Comparison of ENCODE assay signal across 9 cellular contexts in genomic region chr6:43269273-43270007, GRCh38. TPM values are rescaled to one million over a fixed set of nuclear protein-coding genes. Genes with fewer than 3 reads are reported as not detected.
A peak's percentile ranks its signal among the peaks of the same experiment; 100 is the strongest.
DNase-seq lines count a peak whose midpoint lies in the region; ATAC-seq and TF ChIP-seq lines count a peak whose summit lies in the region.
"Had no signal": no experiment of that assay in that cellular context is flagged by ENCODE, and none has a peak within 500 bp of the region (broad histone marks: within the 10 kb centered on the region; RNA-seq: fewer than 3 reads in every experiment).

No MANE protein-coding gene starts in this region.

- DNase-seq in Karpas-422 (peak; percentile 63), left cardiac atrium (no peak), smooth muscle cell (lab: John Stamatoyannopoulos, UW; ENCODE audit: unreplicated experiment) (no peak), EL (no peak), islet precursor cell (no peak)
- peak; percentile 50 to 53 for DNase-seq in activated T-cell treated with anti-CD3 and anti-CD28 coated beads, Interleukin-2, amount 50 U/mL, for 72 hours

- peaks cover 12% of the 10 kb centered on the region for H3K4me1 Mint-ChIP-seq in activated T-cell treated with anti-CD3 and anti-CD28 coated beads, Interleukin-2, amount 50 U/mL, for 72 hours (ENCODE audit: low read depth)

- H3K9me2 ChIP-seq in Karpas-422 (replicated peaks; ENCODE audit: insufficient read depth, low read length) = no peaks in the 10 kb centered on the region

- no peaks in the 10 kb centered on the region for H3K9me3 ChIP-seq in Karpas-422 (ENCODE audit: low read length)
- H3K9me3 ChIP-seq in smooth muscle cell (replicated peaks; ENCODE audit: low read depth) = no peaks in the 10 kb centered on the region

- H3K27ac ChIP-seq in Karpas-422 (ENCODE audit: low read length) (no peak overlapping the region), smooth muscle cell (ENCODE audit: low read depth) (no peak overlapping the region)

- H3K36me3 ChIP-seq in Karpas-422 (ENCODE audit: insufficient read depth, low read length) = no peaks in the 10 kb centered on the region
- H3K36me3 ChIP-seq in smooth muscle cell (ENCODE audit: low read depth) = no peaks in the 10 kb centered on the region

- ATAC-seq in activated T-cell treated with anti-CD3 and anti-CD28 coated beads, Interleukin-2, amount 50 U/mL, for 72 hours (replicated peaks in 1 of 2) = peak; percentile 72 to 76
- ATAC-seq in left cardiac atrium (peak; percentile 27 to 73), GM21367 (IDR thresholded peaks at IDR 0.05; ENCODE audit: unreplicated experiment) (no peak), HG03095 (IDR thresholded peaks at IDR 0.05; ENCODE audit: unreplicated experiment) (no peak)

- TF ChIP-seq CTCF in smooth muscle cell (IDR thresholded peaks at IDR 0.05; ENCODE audit: borderline replicate concordance, insufficient read depth, poor library complexity, severe bottlenecking) = no peak

- H3K79me2 ChIP-seq in Karpas-422 (ENCODE audit: low read length) (no peaks in the 10 kb centered on the region), smooth muscle cell (ENCODE audit: low read depth) (no peaks in the 10 kb centered on the region)

- H3F3A ChIP-seq in smooth muscle cell (ENCODE audit: low read depth) = no peaks in the 10 kb centered on the region

- peaks cover 30% of the 10 kb centered on the region for H3K4me1 ChIP-seq in Karpas-422 (ENCODE audit: low read length)
- peaks cover 10% of the 10 kb centered on the region for H3K4me1 ChIP-seq in smooth muscle cell (ENCODE audit: low read depth)

- H3K9me3 Mint-ChIP-seq in activated T-cell treated with anti-CD3 and anti-CD28 coated beads, Interleukin-2, amount 50 U/mL, for 72 hours = no peaks in the 10 kb centered on the region

- H3K4me3 ChIP-seq in Karpas-422 (ENCODE audit: low read length) (peak overlapping the region; percentile 46), smooth muscle cell (peak overlapping the region; percentile 41)

- H2AFZ ChIP-seq in Karpas-422 (ENCODE audit: low read length) (peak overlapping the region; percentile 11; the same call in 1 of the 2 replicates), smooth muscle cell (ENCODE audit: low read depth) (peak overlapping the region; percentile 55)

- no peak overlapping the region for H3K27ac Mint-ChIP-seq in activated T-cell treated with anti-CD3 and anti-CD28 coated beads, Interleukin-2, amount 50 U/mL, for 72 hours

- H3K27me3 Mint-ChIP-seq in activated T-cell treated with anti-CD3 and anti-CD28 coated beads, Interleukin-2, amount 50 U/mL, for 72 hours (ENCODE audit: low read depth) = peaks cover 25% of the 10 kb centered on the region

- intact Hi-C loops in left cardiac atrium (cut with DNase I) = loop anchor here in 1 of 2 donors (10.0 kb wide), 1 partner anchor 225 kb away; no protein-coding TSS in a partner anchor

- H4K20me1 ChIP-seq in Karpas-422 (ENCODE audit: insufficient read depth, low read depth, low read length) (no peaks in the 10 kb centered on the region), smooth muscle cell (ENCODE audit: low read depth) (no peaks in the 10 kb centered on the region)

- peak overlapping the region; percentile 72 for H3K4me3 Mint-ChIP-seq in activated T-cell treated with anti-CD3 and anti-CD28 coated beads, Interleukin-2, amount 50 U/mL, for 72 hours

- H3K4me2 ChIP-seq in Karpas-422 (ENCODE audit: low read depth, low read length, poor library complexity, severe bottlenecking) = peak overlapping the region; percentile 68
- peak overlapping the region; percentile 83 for H3K4me2 ChIP-seq in smooth muscle cell

- no peaks in the 10 kb centered on the region for H3K36me3 Mint-ChIP-seq in activated T-cell treated with anti-CD3 and anti-CD28 coated beads, Interleukin-2, amount 50 U/mL, for 72 hours (ENCODE audit: insufficient read depth in 2 of 2)

- H3K9ac ChIP-seq in Karpas-422 (ENCODE audit: low read length) (peak overlapping the region; percentile 47), smooth muscle cell (ENCODE audit: low read depth) (no peak overlapping the region)

- H3K27me3 ChIP-seq in Karpas-422 (ENCODE audit: low read length) (no peaks in the 10 kb centered on the region), smooth muscle cell (ENCODE audit: low read depth) (peaks cover 22% of the 10 kb centered on the region)

- WGBS in smooth muscle cell (ENCODE audit: low lambda C conversion rate) = 10% methylated on average over 38 of the region's 44 CpGs

RNA-seq across cellular contexts. Expression of gene TTBK1, which starts 26.2 kb away (rescaled TPM):
- 0.34 and 1.2 TPM in 2 replicates for total RNA-seq in Karpas-422 (2014; rRNA removed; shearing (Covaris generic); ENCODE audit: low replicate concordance)
- 1 to 10 TPM; 1.1 to 1.2 TPM for total RNA-seq in activated T-cell treated with anti-CD3 and anti-CD28 coated beads, Interleukin-2, amount 50 U/mL, for 72 hours
- under 1 TPM; 0.13 to 0.24 TPM for total RNA-seq in left cardiac atrium
- not detected in 2 replicates for total RNA-seq in smooth muscle cell
- polyA plus RNA-seq in smooth muscle cell = 0.17 TPM in 1 of 2 replicates, not detected in the other
- total RNA-seq: RPMI7951 had no signal

RNA-seq across cellular contexts. Expression of gene SLC22A7, which starts 28.6 kb away (rescaled TPM):
- total RNA-seq in Karpas-422 (2014; rRNA removed; shearing (Covaris generic); ENCODE audit: low replicate concordance) = not detected in 2 replicates
- total RNA-seq in activated T-cell treated with anti-CD3 and anti-CD28 coated beads, Interleukin-2, amount 50 U/mL, for 72 hours = not detected
- total RNA-seq in left cardiac atrium (not detected), smooth muscle cell (not detected in 2 replicates)
- not detected in 2 replicates for polyA plus RNA-seq in smooth muscle cell
- total RNA-seq: RPMI7951 had no signal

RNA-seq across cellular contexts. Expression of gene CRIP3, which starts 39.2 kb away (rescaled TPM):
- 55.0 and 56.8 TPM in 2 replicates for total RNA-seq in Karpas-422 (2014; rRNA removed; shearing (Covaris generic); ENCODE audit: low replicate concordance)
- total RNA-seq in activated T-cell treated with anti-CD3 and anti-CD28 coated beads, Interleukin-2, amount 50 U/mL, for 72 hours = under 1 TPM; 0.82 to 0.90 TPM
- total RNA-seq in left cardiac atrium (1 to 10 TPM in 1 of 2 donors, under 1 TPM in 1; 0.85 to 1.5 TPM), smooth muscle cell (not detected in 2 replicates)
- 0.44 TPM in 1 of 2 replicates, not detected in the other for polyA plus RNA-seq in smooth muscle cell
- total RNA-seq: RPMI7951 had no signal

RNA-seq across cellular contexts. Expression of gene DNPH1, which starts 40.2 kb away (rescaled TPM):
- 59.0 and 157 TPM in 2 replicates for total RNA-seq in Karpas-422 (2014; rRNA removed; shearing (Covaris generic); ENCODE audit: low replicate concordance)
- 10 to 100 TPM; 38.3 to 42.3 TPM for total RNA-seq in activated T-cell treated with anti-CD3 and anti-CD28 coated beads, Interleukin-2, amount 50 U/mL, for 72 hours
- 10 to 100 TPM; 22.7 to 35.4 TPM for total RNA-seq in left cardiac atrium
- total RNA-seq in smooth muscle cell = 18.4 and 33.8 TPM in 2 replicates
- 82.1 and 82.4 TPM in 2 replicates for polyA plus RNA-seq in smooth muscle cell

Comparison
In these comparisons a context has a peak if more than half of its experiments do, and no peak if none do; other contexts are left out.
1. DNase-seq: peak in Karpas-422 (single experiment) and activated T-cell treated with anti-CD3 and anti-CD28 coated beads, Interleukin-2, amount 50 U/mL, for 72 hours (2 of 2); none in left cardiac atrium (single experiment), smooth muscle cell (single experiment), EL (single experiment) and islet precursor cell (single experiment).
2. ATAC-seq: peak in activated T-cell treated with anti-CD3 and anti-CD28 coated beads, Interleukin-2, amount 50 U/mL, for 72 hours (2 of 2) and left cardiac atrium (2 of 2); none in GM21367 (single experiment) and HG03095 (single experiment).
3. RNA of gene CRIP3, which starts 39.2 kb away (total RNA-seq): 55.0 to 56.8 TPM in Karpas-422; 0.85 to 1.5 TPM in left cardiac atrium, 0.82 to 0.90 TPM in activated T-cell treated with anti-CD3 and anti-CD28 coated beads, Interleukin-2, amount 50 U/mL, for 72 hours and not detected in smooth muscle cell; every median in the first group is over 10 times any median in the second.